In the genomic region with DNA sequence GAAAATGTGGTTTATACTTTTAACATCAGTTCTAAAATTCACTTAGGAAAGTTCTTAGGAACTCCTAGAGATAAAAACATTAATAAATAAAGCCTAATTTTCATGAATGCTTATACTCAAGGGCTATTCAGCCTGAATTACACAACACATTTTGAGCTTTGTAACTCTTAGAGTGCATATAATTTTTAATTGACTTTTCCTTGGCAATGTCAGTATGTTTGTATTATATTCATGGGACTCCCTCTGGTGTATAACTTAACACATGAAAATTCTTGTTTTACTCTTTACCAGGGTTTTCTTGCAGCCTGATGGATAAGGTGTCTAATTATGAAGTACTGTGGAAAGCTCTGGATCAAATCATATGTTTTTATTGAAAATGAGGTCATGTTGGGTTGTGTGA, we compare ENCODE assay signal across 12 cellular contexts.
DNase-seq lines count a peak whose midpoint lies in the region; FAIRE-seq and TF ChIP-seq lines count a peak whose summit lies in the region.
"Had no signal": no experiment of that assay in that cellular context is flagged by ENCODE, and none has a peak within 500 bp of the region (broad histone marks: within the 10 kb centered on the region; RNA-seq: fewer than 3 reads in every experiment).

No MANE protein-coding gene starts in this region.

- no peaks in the 10 kb centered on the region for H3K27me3 ChIP-seq in osteoblast (ENCODE audit: insufficient read depth, low read length)

- H3K79me2 ChIP-seq in OCI-LY7 (ENCODE audit: insufficient read depth, low read depth, low read length) = no peaks in the 10 kb centered on the region
- no peaks in the 10 kb centered on the region for H3K79me2 ChIP-seq in osteoblast (ENCODE audit: insufficient read depth, low read length)

- no peaks in the 10 kb centered on the region for H3K9me2 ChIP-seq in OCI-LY7 (ENCODE audit: insufficient read depth, low read length)

- no peak for FAIRE-seq in kidney (lab: Jason Lieb, UNC)

- H3K9me3 ChIP-seq in OCI-LY7 (ENCODE audit: low read length) (no peaks in the 10 kb centered on the region), osteoblast (ENCODE audit: low read depth, low read length) (no peaks in the 10 kb centered on the region), kidney (ENCODE audit: control insufficient read depth in 1 of 2, low read length in 2 of 2) (no peaks in the 10 kb centered on the region)

- TF ChIP-seq CTCF in OCI-LY7 (conservative IDR thresholded peaks at IDR 0.05; ENCODE audit: low read length) = 0 out of 2 replicates have a peak, but pooled peaks have one; percentile 11
- peak; percentile 42 for TF ChIP-seq CTCF in osteoblast (IDR thresholded peaks at IDR 0.05; ENCODE audit: extremely low read depth, low read depth, low read length)
- no peak for TF ChIP-seq CTCF in coronary artery (IDR thresholded peaks at IDR 0.05)
- TF ChIP-seq CTCF in kidney (IDR thresholded peaks at IDR 0.05; ENCODE audit: borderline replicate concordance, extremely low read depth, insufficient read depth) = no peak

- H3K36me3 ChIP-seq in OCI-LY7 (ENCODE audit: insufficient read depth, low read length) = no peaks in the 10 kb centered on the region
- no peaks in the 10 kb centered on the region for H3K36me3 ChIP-seq in osteoblast (ENCODE audit: insufficient read depth, low read length)
- no peaks in the 10 kb centered on the region for H3K36me3 ChIP-seq in kidney (ENCODE audit: control insufficient read depth in 1 of 2, insufficient read depth in 2 of 2, low read length in 2 of 2)

- POLR2A ChIA-PET in OCI-LY7 (lab: Charles Lee) = no interaction called here

- H3K4me2 ChIP-seq in OCI-LY7 (ENCODE audit: low read length) (no peak overlapping the region), osteoblast (ENCODE audit: insufficient read depth, low read length) (no peak overlapping the region)

- CTCF ChIA-PET in OCI-LY7 (lab: Charles Lee; ENCODE audit: unreplicated experiment) = no interaction called here

- intact Hi-C loops in OCI-LY7 (cut with micrococcal nuclease; ENCODE audit: unreplicated experiment) = no loop called here
- intact Hi-C loops in kidney (cut with DNase I) = no loop called here

- H3K4me1 ChIP-seq in OCI-LY7 (ENCODE audit: insufficient read depth, low read length, poor library complexity, severe bottlenecking) (no peaks in the 10 kb centered on the region), osteoblast (ENCODE audit: insufficient read depth, low read length) (peaks cover 59% of the 10 kb centered on the region), kidney (ENCODE audit: control insufficient read depth in 1 of 2, insufficient read depth in 1 of 2, low read depth in 1 of 2, low read length in 2 of 2) (peaks cover 0 to 2% of the 10 kb centered on the region in 2 donors)

- H3K4me3 ChIP-seq in OCI-LY7 (ENCODE audit: low read depth, low read length, poor library complexity, severe bottlenecking) = no peak overlapping the region
- no peak overlapping the region for H3K4me3 ChIP-seq in osteoblast (ENCODE audit: insufficient read depth, low read length)
- no peak overlapping the region for H3K4me3 ChIP-seq in coronary artery
- no peak overlapping the region for H3K4me3 ChIP-seq in kidney (ENCODE audit: low read length in 2 of 2)

- peak; percentile 35 for DNase-seq in EL
- no peak for DNase-seq in OCI-LY7 (ENCODE audit: low spot score)
- DNase-seq in dermis blood vessel endothelial cell = peak; percentile 37
- DNase-seq in osteoblast (ENCODE audit: insufficient read length, low spot score, missing footprints) = no peak
- no peak for DNase-seq in cerebellar nuclear complex (lab: John Stamatoyannopoulos, UW)
- no peak for DNase-seq in medulla oblongata (ENCODE audit: extremely low spot score)
- no peak for DNase-seq in coronary artery (ENCODE audit: low spot score)
- DNase-seq in kidney = no peak
- DNase-seq: CD8-positive, alpha-beta T cell; effector CD8-positive, alpha-beta T cell; NCI-H2171 treated with DMSO at 0.1 percent for 48 hours; OCI-M1 had no signal

- H3K9ac ChIP-seq in kidney (ENCODE audit: low read length in 2 of 2) = no peak overlapping the region

- H4K20me1 ChIP-seq in OCI-LY7 (ENCODE audit: insufficient read depth, low read length) (no peaks in the 10 kb centered on the region), osteoblast (ENCODE audit: insufficient read depth, low read length) (no peaks in the 10 kb centered on the region)

- no TSS peak for BruUV-seq in OCI-LY7 (replicated peaks; lab: Mats Ljungman, UMichigan)

- no peak overlapping the region for H2AFZ ChIP-seq in OCI-LY7 (ENCODE audit: low read length)
- H2AFZ ChIP-seq in osteoblast (ENCODE audit: low read length) = peak overlapping the region; percentile 51

- H3K27ac ChIP-seq in OCI-LY7 (ENCODE audit: low read depth, low read length, poor library complexity, severe bottlenecking) (no peak overlapping the region), osteoblast (ENCODE audit: low read depth, low read length) (peak overlapping the region; percentile 77), coronary artery (no peak overlapping the region), kidney (ENCODE audit: low read depth in 2 of 2, low read length in 2 of 2) (no peak overlapping the region)

Comparison
In these comparisons a context has a peak if more than half of its experiments do, and no peak if none do; other contexts are left out.
1. DNase-seq: peak in EL (single experiment) and dermis blood vessel endothelial cell (single experiment); none in OCI-LY7 (single experiment), osteoblast (single experiment), cerebellar nuclear complex (0 of 2), medulla oblongata (single experiment), coronary artery (single experiment) and kidney (single experiment).
2. CTCF ChIP-seq: peak in OCI-LY7 (single experiment) and osteoblast (single experiment); none in coronary artery (single experiment) and kidney (single experiment).